Comparison of ENCODE assay signal across 21 cellular contexts in the genomic region with DNA sequence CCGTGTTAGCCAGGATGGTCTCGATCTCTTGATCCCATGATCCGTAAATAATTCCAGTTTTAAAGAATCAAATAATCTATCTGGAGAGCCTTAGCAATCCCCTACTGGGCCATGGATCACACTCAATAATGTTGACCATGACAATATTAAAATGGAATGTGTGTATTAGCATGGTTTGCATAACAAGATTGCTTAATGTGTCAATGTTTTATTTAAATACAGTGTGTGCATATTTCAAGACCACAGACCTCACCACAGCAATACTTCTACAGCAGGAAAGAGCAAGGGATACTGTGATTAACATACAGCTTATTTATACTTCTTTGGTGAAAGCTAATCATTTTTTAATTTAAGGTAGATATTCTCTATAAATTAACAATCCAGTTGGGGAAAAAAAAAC.
DNase-seq lines count a peak whose midpoint lies in the region; ATAC-seq, FAIRE-seq and TF ChIP-seq lines count a peak whose summit lies in the region.
"Had no signal": no experiment of that assay in that cellular context is flagged by ENCODE, and none has a peak within 500 bp of the region (broad histone marks: within the 10 kb centered on the region; RNA-seq: fewer than 3 reads in every experiment).

No MANE protein-coding gene starts in this region.

- intact Hi-C loops in PC-3 (cut with micrococcal nuclease): no loop called here

- H3K9me2 ChIP-seq in GM23248 (ENCODE audit: insufficient read depth) (no peaks in the 10 kb centered on the region), PC-3 (replicated peaks; ENCODE audit: low read length) (no peaks in the 10 kb centered on the region)

- H3K4me3 ChIP-seq in GM23248: no peak overlapping the region
- no peak overlapping the region for H3K4me3 ChIP-seq in PC-3 (ENCODE audit: low read length)
- no peak overlapping the region for H3K4me3 ChIP-seq in choroid plexus epithelial cell (ENCODE audit: low read depth, low read length)
- H3K4me3 ChIP-seq: MG63, PC-9, SJSA1 had no signal

- 0 out of 2 replicates have a peak, but pooled peaks cover 9% of the 10 kb centered on the region for H3K4me1 ChIP-seq in GM23248 (ENCODE audit: insufficient read depth)
- peaks cover 16% of the 10 kb centered on the region for H3K4me1 ChIP-seq in PC-3 (ENCODE audit: insufficient read depth, low read length)
- H3K4me1 ChIP-seq: BE2C had no signal

- H3K9ac ChIP-seq in GM23248 (no peak overlapping the region), PC-3 (ENCODE audit: low read length) (no peak overlapping the region)
- H3K9ac ChIP-seq: KMS-11 had no signal

- CTCF ChIA-PET in PC-3 (lab: Charles Lee): interaction anchor here (0.6 kb wide), 1 partner anchor 113 kb away, joined by 3 read pairs; no protein-coding TSS in a partner anchor

- H4K20me1 ChIP-seq in GM23248 (ENCODE audit: insufficient read depth): no peaks in the 10 kb centered on the region
- no peaks in the 10 kb centered on the region for H4K20me1 ChIP-seq in PC-3 (ENCODE audit: low read length)

- H3K4me2 ChIP-seq in GM23248 (ENCODE audit: unreplicated experiment): no peak overlapping the region
- no peak overlapping the region for H3K4me2 ChIP-seq in PC-3 (ENCODE audit: low read length)
- H3K4me2 ChIP-seq: KMS-11, PC-9 had no signal

- H3K27ac ChIP-seq in GM23248 (no peak overlapping the region), PC-3 (ENCODE audit: low read length) (no peak overlapping the region)
- H3K27ac ChIP-seq: KMS-11, PC-9, SJSA1 had no signal

- H3K27me3 ChIP-seq in GM23248 (replicated peaks; ENCODE audit: insufficient read depth) (no peaks in the 10 kb centered on the region), PC-3 (ENCODE audit: low read length) (no peaks in the 10 kb centered on the region)
- H3K27me3 ChIP-seq: BE2C, MG63, SJSA1 had no signal

- ATAC-seq in PC-3: no peak
- ATAC-seq: HCT116 had no signal

- peak; percentile 0 for DNase-seq in GM23248
- DNase-seq in PC-3: peak; percentile 44
- DNase-seq in choroid plexus epithelial cell (ENCODE audit: low read depth): peak; percentile 60
- peak; percentile 56 for DNase-seq in non-pigmented ciliary epithelial cell (ENCODE audit: low read depth)
- no peak for DNase-seq in HTR-8/SVneo (ENCODE audit: insufficient read length, low spot score)
- no peak for DNase-seq in NCI-H146 (lab: John Stamatoyannopoulos, UW)
- no peak for DNase-seq in CD1c-positive myeloid dendritic cell (ENCODE audit: extremely low spot score)
- DNase-seq: ACHN; BE2C; CD4-positive, alpha-beta memory T cell; DMS79; MG63; NCI-H1105 treated with DMSO at 0.1 percent for 48 hours; NCI-H187; NCI-H69; PC-9; SW 1271 had no signal

- no peaks in the 10 kb centered on the region for H3K9me3 ChIP-seq in GM23248 (ENCODE audit: low read depth)
- H3K9me3 ChIP-seq in PC-3 (ENCODE audit: low read length): no peaks in the 10 kb centered on the region
- H3K9me3 ChIP-seq: BE2C, MG63, SJSA1 had no signal

- TF ChIP-seq CTCF in PC-3 (conservative IDR thresholded peaks at IDR 0.05; ENCODE audit: low read depth, low read length) (no peak), choroid plexus epithelial cell (conservative IDR thresholded peaks at IDR 0.05; ENCODE audit: low read depth, low read length) (no peak)

- H3F3A ChIP-seq in GM23248 (ENCODE audit: insufficient read depth): no peaks in the 10 kb centered on the region
- no peaks in the 10 kb centered on the region for H3F3A ChIP-seq in PC-3 (ENCODE audit: low read length, unreplicated experiment)

- no TSS peak for BruUV-seq in PC-3 (replicated peaks; lab: Mats Ljungman, UMichigan)

- H3K36me3 ChIP-seq in GM23248 (ENCODE audit: low read depth) (no peaks in the 10 kb centered on the region), PC-3 (ENCODE audit: low read depth, low read length) (no peaks in the 10 kb centered on the region)
- H3K36me3 ChIP-seq: BE2C, MG63, SJSA1 had no signal

- POLR2A ChIA-PET in PC-3 (lab: Charles Lee; ENCODE audit: unreplicated experiment): no interaction called here

- FAIRE-seq in HTR-8/SVneo (lab: Jason Lieb, UNC): no peak
- FAIRE-seq: D721Med had no signal

- no peaks in the 10 kb centered on the region for H3K79me2 ChIP-seq in GM23248 (ENCODE audit: insufficient read depth)
- H3K79me2 ChIP-seq in PC-3 (ENCODE audit: low read length): no peaks in the 10 kb centered on the region

- WGBS in GM23248 (ENCODE audit: low coverage in 1 of 2, low lambda C conversion rate in 2 of 2, missing lambda C conversion rate in 2 of 2), 2 experiments: 47 to 53% methylated on average over 3 of the region's 3 CpGs

- H2AFZ ChIP-seq in GM23248: no peak overlapping the region
- no peak overlapping the region for H2AFZ ChIP-seq in PC-3 (ENCODE audit: low read length)
- H2AFZ ChIP-seq: PC-9 had no signal

- in situ Hi-C loops in GM23248 (cut with MboI): no loop called here

Comparison
In these comparisons a context has a peak if more than half of its experiments do, and no peak if none do; other contexts are left out.
1. DNase-seq: peak in GM23248 (single experiment), PC-3 (single experiment), choroid plexus epithelial cell (single experiment) and non-pigmented ciliary epithelial cell (single experiment); none in HTR-8/SVneo (single experiment), NCI-H146 (single experiment) and CD1c-positive myeloid dendritic cell (single experiment).